Comparison of ENCODE assay signal across 8 cellular contexts in genomic region chr14:52918486-52918885, GRCh38. TPM values are rescaled to one million over a fixed set of nuclear protein-coding genes. Genes with fewer than 3 reads are reported as not detected.
DNase-seq lines count a peak whose midpoint lies in the region; ATAC-seq and TF ChIP-seq lines count a peak whose summit lies in the region.

No MANE protein-coding gene starts in this region.

- no peak overlapping the region for H3K27ac Mint-ChIP-seq in activated naive CD4-positive, alpha-beta T cell treated with anti-CD3 and anti-CD28 coated beads, Interleukin-2, amount 50 U/mL, for 72 hours

- in situ Hi-C loops in KBM-7 (cut with MboI; ENCODE audit: low pct_unique_long_range_greater_than_20kb, low sequenced_read_pairs): no loop called here

- TF ChIP-seq CTCF in GM12865 (IDR thresholded peaks at IDR 0.05; ENCODE audit: insufficient read depth, low read depth, low read length, missing control alignments): no peak

- no peaks in the 10 kb centered on the region for H3K9me3 Mint-ChIP-seq in activated naive CD4-positive, alpha-beta T cell treated with anti-CD3 and anti-CD28 coated beads, Interleukin-2, amount 50 U/mL, for 72 hours

- ATAC-seq in GM21515 (IDR thresholded peaks at IDR 0.05; ENCODE audit: unreplicated experiment) (peak; percentile 92), left lobe of liver (peak; percentile 41)
- peak; percentile 97 to 100 for ATAC-seq in activated naive CD4-positive, alpha-beta T cell treated with anti-CD3 and anti-CD28 coated beads, Interleukin-2, amount 50 U/mL, for 72 hours

- no peaks in the 10 kb centered on the region for H3K36me3 Mint-ChIP-seq in activated naive CD4-positive, alpha-beta T cell treated with anti-CD3 and anti-CD28 coated beads, Interleukin-2, amount 50 U/mL, for 72 hours

- H3K4me3 ChIP-seq in GM12865 (ENCODE audit: low read depth, low read length): no peak overlapping the region

- peak; percentile 86 for DNase-seq in GM12865 (ENCODE audit: low read depth)
- DNase-seq in KBM-7: peak; percentile 72
- DNase-seq in activated naive CD4-positive, alpha-beta T cell treated with anti-CD3 and anti-CD28 coated beads, Interleukin-2, amount 50 U/mL, for 72 hours (ENCODE audit: low spot score in 2 of 2): peak in 1 of 2 donors; percentile 3
- no peak for DNase-seq in left lobe of liver (ENCODE audit: low spot score)
- DNase-seq in cortex of kidney (lab: John Stamatoyannopoulos, UW): no peak
- DNase-seq in NCI-H187 treated with DMSO at 0.1 percent for 48 hours (lab: John Stamatoyannopoulos, UW): no peak
- DNase-seq in iPS-NIHi11 (ENCODE audit: low spot score): no peak

RNA-seq across cellular contexts. Expression of gene FERMT2, which starts 32.4 kb away (rescaled TPM):
- 1 to 10 TPM; 1.0 to 1.8 TPM for total RNA-seq in activated naive CD4-positive, alpha-beta T cell treated with anti-CD3 and anti-CD28 coated beads, Interleukin-2, amount 50 U/mL, for 72 hours
- total RNA-seq in left lobe of liver: 61.5 TPM

Comparison
In these comparisons a context has a peak if more than half of its experiments do, and no peak if none do; other contexts are left out.
1. DNase-seq: peak in GM12865 (single experiment) and KBM-7 (single experiment); none in left lobe of liver (single experiment), cortex of kidney (single experiment), NCI-H187 treated with DMSO at 0.1 percent for 48 hours (single experiment) and iPS-NIHi11 (single experiment).
2. ATAC-seq: peak in every context shown above with its lines; median percentile 98 in activated naive CD4-positive, alpha-beta T cell treated with anti-CD3 and anti-CD28 coated beads, Interleukin-2, amount 50 U/mL, for 72 hours; 92 in GM21515; 41 in left lobe of liver.
3. RNA of gene FERMT2, which starts 32.4 kb away (total RNA-seq): 61.5 TPM in left lobe of liver (single experiment); 1.0 to 1.8 TPM in activated naive CD4-positive, alpha-beta T cell treated with anti-CD3 and anti-CD28 coated beads, Interleukin-2, amount 50 U/mL, for 72 hours; every median in the first group is over 10 times any median in the second.